Comparison of ENCODE assay signal across 10 cellular contexts in the genomic region with DNA sequence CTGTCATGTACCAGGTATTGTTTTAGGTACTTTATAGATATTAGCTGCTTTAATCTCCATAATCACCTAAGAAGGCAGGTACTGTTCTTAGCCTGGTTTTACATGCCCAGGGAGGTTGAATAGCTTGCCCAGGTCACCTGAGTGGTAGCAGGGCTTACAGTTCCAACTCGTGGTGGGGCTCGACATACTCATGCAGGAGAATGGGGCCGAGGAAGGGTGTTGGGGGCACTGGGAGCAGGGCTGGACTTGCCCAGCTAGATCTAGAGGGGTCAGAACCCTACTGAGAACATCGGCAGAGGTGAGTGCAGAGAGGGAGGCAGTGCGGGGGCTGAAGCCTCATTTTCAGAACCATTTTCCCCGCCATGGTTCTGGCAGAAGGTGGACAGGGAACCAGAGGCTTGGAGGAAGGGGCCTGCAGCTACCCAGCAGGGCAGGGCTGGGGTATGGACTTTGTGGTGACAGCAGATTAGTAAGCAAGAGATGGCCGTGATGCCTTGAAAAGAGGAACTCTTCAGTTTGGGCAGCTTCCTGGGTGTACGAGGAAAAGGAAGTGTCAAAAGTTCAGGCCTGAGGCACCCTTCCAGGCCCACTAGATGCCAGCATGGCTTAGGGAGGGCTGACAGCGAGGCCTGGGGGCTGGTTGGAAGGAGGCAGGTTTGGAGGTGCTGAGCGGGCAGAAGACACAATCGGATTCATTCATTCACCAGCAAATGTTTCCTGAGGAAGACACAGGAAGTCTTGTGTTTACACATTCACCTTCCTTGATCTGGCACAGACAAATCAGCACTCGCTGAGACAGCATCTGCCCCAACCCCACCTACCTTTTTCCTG. TPM values are rescaled to one million over a fixed set of nuclear protein-coding genes. Genes with fewer than 3 reads are reported as not detected.
DNase-seq lines count a peak whose midpoint lies in the region; ATAC-seq and TF ChIP-seq lines count a peak whose summit lies in the region.
"Had no signal": no experiment of that assay in that cellular context is flagged by ENCODE, and none has a peak within 500 bp of the region (broad histone marks: within the 10 kb centered on the region; RNA-seq: fewer than 3 reads in every experiment).

No MANE protein-coding gene starts in this region.

- CTCF ChIA-PET in CD8-positive, alpha-beta T cell (lab: Charles Lee) = interaction anchor here (0.8 to 1.8 kb wide), 6 partner anchors 15 to 210 kb away, joined by 3 to 5 read pairs (median 3); no protein-coding TSS in a partner anchor

- no peaks in the 10 kb centered on the region for H3K9me3 ChIP-seq in CD8-positive, alpha-beta T cell (ENCODE audit: low read length)

- H3K9me3 Mint-ChIP-seq in CD8-positive, alpha-beta T cell = no peaks in the 10 kb centered on the region
- H3K9me3 Mint-ChIP-seq in natural killer cell = no peaks in the 10 kb centered on the region
- H3K9me3 Mint-ChIP-seq: nephron had no signal

- POLR2A ChIA-PET in CD8-positive, alpha-beta T cell (lab: Charles Lee) = no interaction called here

- H3K4me1 Mint-ChIP-seq in CD8-positive, alpha-beta T cell (ENCODE audit: low read depth) = peaks cover 16% of the 10 kb centered on the region
- H3K4me1 Mint-ChIP-seq in natural killer cell = peaks cover 11 to 12% of the 10 kb centered on the region in 2 donors
- H3K4me1 Mint-ChIP-seq: nephron had no signal

- peak overlapping the region; percentile 81 for H3K27ac Mint-ChIP-seq in CD8-positive, alpha-beta T cell
- H3K27ac Mint-ChIP-seq in natural killer cell = peak overlapping the region; percentile 30 to 60
- H3K27ac Mint-ChIP-seq: nephron had no signal

- intact Hi-C loops in CD8-positive, alpha-beta T cell (cut with DNase I, micrococcal nuclease) = no loop called here
- intact Hi-C loops in natural killer cell (cut with micrococcal nuclease) = no loop called here

- H3K27me3 ChIP-seq in CD8-positive, alpha-beta T cell (ENCODE audit: insufficient read depth, low read length) = no peaks in the 10 kb centered on the region
- H3K27me3 ChIP-seq: cardiac muscle cell had no signal

- peaks cover 18% of the 10 kb centered on the region for H3K4me1 ChIP-seq in CD8-positive, alpha-beta T cell (ENCODE audit: insufficient read depth, low read length)

- peak overlapping the region; percentile 29 for H3K4me3 Mint-ChIP-seq in CD8-positive, alpha-beta T cell
- H3K4me3 Mint-ChIP-seq in natural killer cell = peak overlapping the region; percentile 3
- H3K4me3 Mint-ChIP-seq: nephron had no signal

- ATAC-seq in CD8-positive, alpha-beta T cell = peak; percentile 31
- ATAC-seq in natural killer cell = peak; percentile 36 to 74 (median 37)

- peak in 1 of 7 experiments; percentile 18 for DNase-seq in CD8-positive, alpha-beta T cell
- DNase-seq in NOMO-1 treated with dmso at 0.1 percent for 144 hours (lab: John Stamatoyannopoulos, UW; ENCODE audit: unreplicated experiment) (peak; percentile 18), caudate nucleus (lab: John Stamatoyannopoulos, UW) (peak in 4 of 61 donors; percentile 15 to 28 (median 18)), natural killer cell (no peak), H4 (ENCODE audit: low spot score) (no peak), DMS 273 treated with DMSO at 0.1 percent for 48 hours (lab: John Stamatoyannopoulos, UW) (no peak), cerebellum (ENCODE audit: low spot score) (no peak), NCI-H510A treated with DMSO at 0.1 percent for 48 hours (lab: John Stamatoyannopoulos, UW) (no peak)

- H3K36me3 ChIP-seq in CD8-positive, alpha-beta T cell (ENCODE audit: insufficient read depth, low read length) = no peaks in the 10 kb centered on the region
- H3K36me3 ChIP-seq: cardiac muscle cell had no signal

- no peaks in the 10 kb centered on the region for H3K27me3 Mint-ChIP-seq in CD8-positive, alpha-beta T cell (ENCODE audit: low read depth)
- no peaks in the 10 kb centered on the region for H3K27me3 Mint-ChIP-seq in natural killer cell (ENCODE audit: low read depth in 2 of 2)

- no peak overlapping the region for H3K4me3 ChIP-seq in CD8-positive, alpha-beta T cell (ENCODE audit: low read depth, low read length)
- H3K4me3 ChIP-seq: cardiac muscle cell had no signal

- no peak for TF ChIP-seq CTCF in CD8-positive, alpha-beta T cell (IDR thresholded peaks at IDR 0.05)
- TF ChIP-seq CTCF in natural killer cell (IDR thresholded peaks at IDR 0.05) = no peak

- H3K27ac ChIP-seq in CD8-positive, alpha-beta T cell (ENCODE audit: low read depth, low read length) = no peak overlapping the region
- H3K27ac ChIP-seq in caudate nucleus (ENCODE audit: low read depth, low read length) = peak overlapping the region; percentile 60
- H3K27ac ChIP-seq: cardiac muscle cell had no signal

- H3K36me3 Mint-ChIP-seq in CD8-positive, alpha-beta T cell = no peaks in the 10 kb centered on the region
- no peaks in the 10 kb centered on the region for H3K36me3 Mint-ChIP-seq in natural killer cell

RNA-seq across cellular contexts. Expression of a gene that starts 54.7 kb away (rescaled TPM):
- not detected for total RNA-seq in CD8-positive, alpha-beta T cell
- total RNA-seq in natural killer cell (not detected), cerebellum (15.2 TPM)
- not detected in 2 replicates for total RNA-seq in H4 (2014; rRNA removed; shearing (Covaris generic))
- total RNA-seq: cardiac muscle cell had no signal

Comparison
In these comparisons a context has a peak if more than half of its experiments do, and no peak if none do; other contexts are left out.
1. RNA of a gene that starts 54.7 kb away (total RNA-seq): 15.2 TPM in cerebellum (single experiment); not detected in CD8-positive, alpha-beta T cell, not detected in natural killer cell and not detected in H4; every median in the first group is over 10 times any median in the second.